17 cellular contexts compared by ENCODE assay signal in the genomic region with DNA sequence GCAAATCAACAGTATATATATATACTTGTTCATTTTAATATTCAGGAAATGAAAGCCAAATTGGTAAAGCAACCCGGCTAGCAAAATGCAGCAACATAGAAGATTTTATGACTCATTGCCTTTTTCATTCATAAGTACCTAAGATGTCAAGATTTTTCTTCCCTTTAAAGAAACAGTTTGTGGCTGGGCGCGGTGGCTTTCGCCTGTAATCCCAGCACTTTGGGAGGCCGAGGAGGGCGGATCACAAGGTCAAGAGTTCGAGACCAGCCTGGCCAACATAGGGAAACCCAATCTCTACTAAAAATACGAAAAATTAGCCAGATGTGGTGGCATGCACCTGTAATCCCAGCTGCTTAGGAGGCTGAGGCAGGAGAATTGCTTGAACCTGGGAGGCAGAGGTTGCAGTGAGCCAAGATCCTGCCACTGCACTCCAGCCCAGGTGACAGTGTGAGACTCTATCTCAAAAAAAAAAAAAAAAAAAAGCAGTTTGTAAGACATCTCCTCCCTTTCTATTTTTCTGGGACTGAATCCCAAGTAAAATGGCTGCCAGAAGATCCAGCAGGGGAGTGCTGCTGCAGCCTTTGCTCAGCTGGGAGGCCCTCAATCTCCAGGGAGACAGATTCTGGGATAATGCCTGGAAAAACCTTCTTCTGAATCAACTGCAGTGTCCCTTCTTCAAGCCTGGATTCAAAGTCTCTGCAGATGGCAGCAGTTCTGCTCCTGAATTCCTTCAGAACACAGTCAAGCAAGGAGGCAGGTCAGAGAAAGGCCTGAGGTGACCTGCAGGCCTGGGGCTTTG.
"Had no signal": no experiment of that assay in that cellular context is flagged by ENCODE, and none has a peak within 500 bp of the region (broad histone marks: within the 10 kb centered on the region; RNA-seq: fewer than 3 reads in every experiment).

No MANE protein-coding gene starts in this region.

- H3K4me3 ChIP-seq: ascending aorta, cardiac muscle cell, dorsolateral prefrontal cortex had no signal

- H3K9me3 ChIP-seq: ascending aorta had no signal

- H3K27me3 ChIP-seq: ascending aorta, cardiac muscle cell, dorsolateral prefrontal cortex had no signal

- H3K4me1 ChIP-seq: ascending aorta had no signal

- DNase-seq: activated CD4-positive, alpha-beta memory T cell treated with anti-CD3 and anti-CD28 coated beads for 36 hours; activated CD4-positive, alpha-beta T cell treated with anti-CD3 and anti-CD28 coated beads for 1 hour; activated CD8-positive, alpha-beta memory T cell treated with anti-CD3 and anti-CD28 coated beads, Interleukin-2, amount 10 ng/mL, durations not matched to agents 7 days and 5 days; activated naive CD4-positive, alpha-beta T cell treated with anti-CD3 and anti-CD28 coated beads, Interleukin-2, amount 10 ng/mL, durations not matched to agents 7 days and 5 days; activated T-cell treated with anti-CD3 and anti-CD28 coated beads, Interleukin-2, amount 50 U/mL, for 24 hours; dorsolateral prefrontal cortex; endodermal cell; erythroblast; mesenchymal stem cell; stimulated activated naive CD8-positive, alpha-beta T cell treated with anti-CD3 and anti-CD28 coated beads, Interleukin-15, Interleukin-2, amounts not matched to agents 100 U/mL and 50 U/mL, for 24 hours; T-cell had no signal

- H3K27ac ChIP-seq: ascending aorta, cardiac muscle cell, dorsolateral prefrontal cortex, VCaP had no signal

- H3K36me3 ChIP-seq: ascending aorta, cardiac muscle cell had no signal

- ATAC-seq: activated CD8-positive, alpha-beta memory T cell treated with anti-CD3 and anti-CD28 coated beads, Interleukin-2, amount 10 ng/mL, durations not matched to agents 7 days and 5 days; left lobe of liver; natural killer cell treated with Interleukin-12 subunit alpha and Interleukin-12 subunit beta and Interleukin-15 and Interleukin-18, amount 100 ng/mL, for 72 hours; sciatic nerve; stimulated activated naive CD8-positive, alpha-beta T cell treated with anti-CD3 and anti-CD28 coated beads, Interleukin-15, Interleukin-2, amounts not matched to agents 100 U/mL and 50 U/mL, for 24 hours; T-cell had no signal
